In the genomic region with DNA sequence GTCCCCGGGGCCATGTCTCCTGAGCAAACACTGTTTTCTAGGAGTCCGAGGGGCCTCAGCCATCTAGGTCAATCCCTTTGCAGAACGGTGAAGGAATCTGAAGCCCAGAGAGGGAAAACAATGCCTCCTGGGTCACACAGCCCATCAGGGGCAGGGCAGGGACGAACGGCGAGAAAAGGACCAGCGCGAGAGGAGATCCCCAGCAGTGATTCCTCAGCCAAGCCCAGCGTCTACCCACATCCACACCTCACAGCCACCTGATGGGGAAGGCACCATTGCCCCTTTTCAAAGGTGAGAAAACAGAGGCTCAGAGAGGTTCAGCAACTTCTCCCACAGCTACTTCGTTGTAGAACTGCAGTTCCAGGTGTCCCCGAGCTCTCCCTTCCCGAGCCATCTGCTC, we compare ENCODE assay signal across 18 cellular contexts.
"Had no signal": no experiment of that assay in that cellular context is flagged by ENCODE, and none has a peak within 500 bp of the region (broad histone marks: within the 10 kb centered on the region; RNA-seq: fewer than 3 reads in every experiment).

No MANE protein-coding gene starts in this region.

- H3K27ac ChIP-seq: KMS-11, RWPE1 had no signal

- H3K36me3 Mint-ChIP-seq: T-cell had no signal

- H3K4me2 ChIP-seq: KMS-11 had no signal

- H3K4me3 Mint-ChIP-seq: T-cell had no signal

- ATAC-seq: T-cell had no signal

- H3K27ac Mint-ChIP-seq: T-cell had no signal

- DNase-seq: IMR-90, Kasumi-1, MM.1S, NCI-H1048, NCI-H1436 treated with DMSO at 0.1 percent for 48 hours, NCI-H1694, NCI-H187 treated with DMSO at 0.1 percent for 48 hours, NCI-H2029 treated with DMSO at 0.1 percent for 48 hours, NCI-H226, NCI-H446, NCI-H510A, NCI-H524 treated with DMSO at 0.1 percent for 48 hours, NCI-H774, SW 1271, T-cell had no signal

- H3K9me3 ChIP-seq: SK-N-SH had no signal

- H3K9ac ChIP-seq: KMS-11, SK-N-SH had no signal
